Comparison of ENCODE assay signal across 16 cellular contexts in the genomic region with DNA sequence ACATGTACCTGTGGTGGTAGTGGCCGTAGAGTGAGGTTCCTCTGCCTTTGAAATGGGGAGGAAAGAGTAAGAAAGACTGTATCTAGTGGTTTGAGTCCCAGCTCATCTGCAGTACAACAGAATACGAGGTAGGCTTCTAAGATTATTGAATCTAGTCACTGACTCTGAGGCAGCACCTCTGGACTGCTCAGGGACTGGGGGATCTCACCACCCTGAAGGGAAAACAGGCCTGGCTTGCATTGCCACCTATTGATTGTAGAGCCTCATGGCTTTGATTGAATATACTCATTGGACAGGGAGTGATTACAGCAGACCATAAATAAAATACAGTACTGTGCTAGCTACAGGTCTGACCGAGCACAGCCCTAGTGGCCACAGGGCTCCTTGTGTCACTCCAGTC. TPM values are rescaled to one million over a fixed set of nuclear protein-coding genes. Genes with fewer than 3 reads are reported as not detected.
DNase-seq lines count a peak whose midpoint lies in the region; ATAC-seq and TF ChIP-seq lines count a peak whose summit lies in the region.
"Had no signal": no experiment of that assay in that cellular context is flagged by ENCODE, and none has a peak within 500 bp of the region (broad histone marks: within the 10 kb centered on the region; RNA-seq: fewer than 3 reads in every experiment).

No MANE protein-coding gene starts in this region.

- H3K36me3 Mint-ChIP-seq in activated CD8-positive, alpha-beta T cell treated with anti-CD3 and anti-CD28 coated beads for 36 hours (ENCODE audit: low read depth): peaks cover 54% of the 10 kb centered on the region
- H3K36me3 Mint-ChIP-seq in activated CD8-positive, alpha-beta T cell treated with anti-CD3 and anti-CD28 coated beads, Interleukin-2, amount 10 ng/mL, durations not matched to agents 7 days and 5 days (ENCODE audit: low read depth): peaks cover 68% of the 10 kb centered on the region
- peaks cover 43% of the 10 kb centered on the region for H3K36me3 Mint-ChIP-seq in CD8-positive, alpha-beta T cell
- peaks cover 5 to 18% (median 17%) of the 10 kb centered on the region in 3 donors for H3K36me3 Mint-ChIP-seq in naive thymus-derived CD8-positive, alpha-beta T cell

- no peak for TF ChIP-seq EP300 in stomach (IDR thresholded peaks at IDR 0.05)

- H3K9me3 ChIP-seq in CD8-positive, alpha-beta T cell (ENCODE audit: low read length): peaks cover 3% of the 10 kb centered on the region
- no peaks in the 10 kb centered on the region for H3K9me3 ChIP-seq in OCI-LY3 (ENCODE audit: insufficient read depth, low read length)
- peaks cover 0 to 5% (median 0%) of the 10 kb centered on the region in 4 donors for H3K9me3 ChIP-seq in stomach

- no peak overlapping the region for H2AFZ ChIP-seq in OCI-LY3 (ENCODE audit: low read depth, low read length)

- CTCF ChIA-PET in activated CD8-positive, alpha-beta T cell treated with anti-CD3 and anti-CD28 coated beads for 36 hours (lab: Charles Lee): no interaction called here
- CTCF ChIA-PET in activated CD8-positive, alpha-beta T cell treated with anti-CD3 and anti-CD28 coated beads, Interleukin-2, amount 10 ng/mL, durations not matched to agents 7 days and 5 days (lab: Charles Lee): no interaction called here
- CTCF ChIA-PET in CD8-positive, alpha-beta T cell (lab: Charles Lee): no interaction called here

- 53 to 79% (median 63%) methylated on average over 3 of the region's 3 CpGs for WGBS in stomach, 5 donors

- H4K20me1 ChIP-seq in OCI-LY3 (ENCODE audit: insufficient read depth, low read length): no peaks in the 10 kb centered on the region
- H4K20me1 ChIP-seq: BLaER1 had no signal

- H3K4me1 ChIP-seq in CD8-positive, alpha-beta T cell (ENCODE audit: insufficient read depth, low read length): no peaks in the 10 kb centered on the region
- no peaks in the 10 kb centered on the region for H3K4me1 ChIP-seq in OCI-LY3 (ENCODE audit: low read length)
- H3K4me1 ChIP-seq in stomach: no peaks in the 10 kb centered on the region
- H3K4me1 ChIP-seq: BLaER1 had no signal

- TF ChIP-seq CTCF in activated CD8-positive, alpha-beta T cell treated with anti-CD3 and anti-CD28 coated beads for 36 hours (IDR thresholded peaks at IDR 0.05): no peak
- no peak for TF ChIP-seq CTCF in CD8-positive, alpha-beta T cell (IDR thresholded peaks at IDR 0.05)
- TF ChIP-seq CTCF in OCI-LY3 (IDR thresholded peaks at IDR 0.05; ENCODE audit: low read depth, low read length) (peak; percentile 19; the same call in 1 of the 2 replicates), stomach (IDR thresholded peaks at IDR 0.05) (no peak)

- H3K36me3 ChIP-seq in CD8-positive, alpha-beta T cell (ENCODE audit: insufficient read depth, low read length): peaks cover 3% of the 10 kb centered on the region
- no peaks in the 10 kb centered on the region for H3K36me3 ChIP-seq in OCI-LY3 (replicated peaks; ENCODE audit: low read depth, low read length)
- H3K36me3 ChIP-seq in stomach: no peaks in the 10 kb centered on the region
- H3K36me3 ChIP-seq: BLaER1 had no signal

- H3K9me3 Mint-ChIP-seq in activated CD8-positive, alpha-beta T cell treated with anti-CD3 and anti-CD28 coated beads for 36 hours: peaks cover 22% of the 10 kb centered on the region
- H3K9me3 Mint-ChIP-seq in activated CD8-positive, alpha-beta T cell treated with anti-CD3 and anti-CD28 coated beads, Interleukin-2, amount 10 ng/mL, durations not matched to agents 7 days and 5 days (ENCODE audit: insufficient read depth): peaks cover 31% of the 10 kb centered on the region
- H3K9me3 Mint-ChIP-seq in CD8-positive, alpha-beta T cell: peaks cover 5% of the 10 kb centered on the region
- H3K9me3 Mint-ChIP-seq in naive thymus-derived CD8-positive, alpha-beta T cell: peaks cover 0 to 31% (median 9%) of the 10 kb centered on the region in 9 donors

- H3K4me1 Mint-ChIP-seq in activated CD8-positive, alpha-beta T cell treated with anti-CD3 and anti-CD28 coated beads for 36 hours (ENCODE audit: low read depth): peaks cover 22% of the 10 kb centered on the region
- H3K4me1 Mint-ChIP-seq in activated CD8-positive, alpha-beta T cell treated with anti-CD3 and anti-CD28 coated beads, Interleukin-2, amount 10 ng/mL, durations not matched to agents 7 days and 5 days (ENCODE audit: low read depth): peaks cover 6% of the 10 kb centered on the region
- peaks cover 18% of the 10 kb centered on the region for H3K4me1 Mint-ChIP-seq in CD8-positive, alpha-beta T cell (ENCODE audit: low read depth)
- H3K4me1 Mint-ChIP-seq in naive thymus-derived CD8-positive, alpha-beta T cell: peaks cover 6 to 12% (median 9%) of the 10 kb centered on the region in 4 donors
- H3K4me1 Mint-ChIP-seq: H9 had no signal

- peak; percentile 47 for ATAC-seq in activated CD8-positive, alpha-beta T cell treated with anti-CD3 and anti-CD28 coated beads for 36 hours
- ATAC-seq in activated CD8-positive, alpha-beta T cell treated with anti-CD3 and anti-CD28 coated beads, Interleukin-2, amount 10 ng/mL, durations not matched to agents 7 days and 5 days: no peak
- peak; percentile 31 for ATAC-seq in CD8-positive, alpha-beta T cell
- peak; percentile 53 to 86 for ATAC-seq in naive thymus-derived CD8-positive, alpha-beta T cell
- ATAC-seq: GM12878 had no signal

- intact Hi-C loops in activated CD8-positive, alpha-beta T cell treated with anti-CD3 and anti-CD28 coated beads for 36 hours (cut with micrococcal nuclease): no loop called here
- intact Hi-C loops in CD8-positive, alpha-beta T cell (cut with DNase I, micrococcal nuclease): no loop called here
- intact Hi-C loops in stomach (cut with DNase I; ENCODE audit: low total_unique reads): no loop called here

- POLR2A ChIA-PET in activated CD8-positive, alpha-beta T cell treated with anti-CD3 and anti-CD28 coated beads for 36 hours (lab: Charles Lee): interaction anchor here (0.5 kb wide), 1 partner anchor 634 kb away, joined by 3 read pairs; no protein-coding TSS in a partner anchor
- POLR2A ChIA-PET in activated CD8-positive, alpha-beta T cell treated with anti-CD3 and anti-CD28 coated beads, Interleukin-2, amount 10 ng/mL, durations not matched to agents 7 days and 5 days (lab: Charles Lee): no interaction called here
- POLR2A ChIA-PET in CD8-positive, alpha-beta T cell (lab: Charles Lee): interaction anchor here (1.5 kb wide), 1 partner anchor 37 kb away, joined by 4 read pairs; no protein-coding TSS in a partner anchor
- POLR2A ChIA-PET in naive thymus-derived CD8-positive, alpha-beta T cell (lab: Charles Lee): no interaction called here

- H3K79me2 ChIP-seq in OCI-LY3 (ENCODE audit: low read length): no peaks in the 10 kb centered on the region

- peak; percentile 8 for DNase-seq in activated CD8-positive, alpha-beta T cell treated with anti-CD3 and anti-CD28 coated beads for 36 hours
- DNase-seq in activated CD8-positive, alpha-beta T cell treated with anti-CD3 and anti-CD28 coated beads, Interleukin-2, amount 10 ng/mL, durations not matched to agents 7 days and 5 days: no peak
- peak in 1 of 7 experiments; percentile 22 for DNase-seq in CD8-positive, alpha-beta T cell
- DNase-seq in naive thymus-derived CD8-positive, alpha-beta T cell: peak in 7 of 10 donors; percentile 2 to 55 (median 15)
- DNase-seq in stomach: no peak
- no peak for DNase-seq in superior temporal gyrus (ENCODE audit: extremely low spot score)
- DNase-seq: 8988T, AML-193, Calu3, DMS 273 treated with DMSO at 0.1 percent for 48 hours, GOT3, H9 had no signal

- no peak overlapping the region for H3K27ac ChIP-seq in CD8-positive, alpha-beta T cell (ENCODE audit: low read depth, low read length)
- H3K27ac ChIP-seq in OCI-LY3 (ENCODE audit: low read length) (no peak overlapping the region), stomach (no peak overlapping the region)
- H3K27ac ChIP-seq: BLaER1 had no signal

- no peak overlapping the region for H3K9ac ChIP-seq in OCI-LY3 (ENCODE audit: low read length)
- H3K9ac ChIP-seq: BLaER1 had no signal

- TF ChIP-seq POLR2A in stomach (IDR thresholded peaks at IDR 0.05): no peak

- no peak overlapping the region for H3K4me2 ChIP-seq in OCI-LY3 (ENCODE audit: low read length)
- H3K4me2 ChIP-seq: BLaER1 had no signal

- no peak overlapping the region for H3K4me3 Mint-ChIP-seq in activated CD8-positive, alpha-beta T cell treated with anti-CD3 and anti-CD28 coated beads for 36 hours
- H3K4me3 Mint-ChIP-seq in activated CD8-positive, alpha-beta T cell treated with anti-CD3 and anti-CD28 coated beads, Interleukin-2, amount 10 ng/mL, durations not matched to agents 7 days and 5 days: no peak overlapping the region
- H3K4me3 Mint-ChIP-seq in CD8-positive, alpha-beta T cell: no peak overlapping the region
- H3K4me3 Mint-ChIP-seq in naive thymus-derived CD8-positive, alpha-beta T cell: peak overlapping the region in 1 of 10 donors; percentile 1
- H3K4me3 Mint-ChIP-seq: H9 had no signal

- H3K27me3 Mint-ChIP-seq in activated CD8-positive, alpha-beta T cell treated with anti-CD3 and anti-CD28 coated beads for 36 hours: no peaks in the 10 kb centered on the region
- H3K27me3 Mint-ChIP-seq in activated CD8-positive, alpha-beta T cell treated with anti-CD3 and anti-CD28 coated beads, Interleukin-2, amount 10 ng/mL, durations not matched to agents 7 days and 5 days (ENCODE audit: low read depth): no peaks in the 10 kb centered on the region
- H3K27me3 Mint-ChIP-seq in CD8-positive, alpha-beta T cell (ENCODE audit: low read depth): no peaks in the 10 kb centered on the region
- no peaks in the 10 kb centered on the region for H3K27me3 Mint-ChIP-seq in naive thymus-derived CD8-positive, alpha-beta T cell

- no peaks in the 10 kb centered on the region for H3K27me3 ChIP-seq in CD8-positive, alpha-beta T cell (ENCODE audit: insufficient read depth, low read length)
- H3K27me3 ChIP-seq in OCI-LY3 (ENCODE audit: low read depth, low read length): no peaks in the 10 kb centered on the region
- H3K27me3 ChIP-seq in stomach: peaks cover 0 to 5% (median 0%) of the 10 kb centered on the region in 3 donors

- no peak overlapping the region for H3K4me3 ChIP-seq in CD8-positive, alpha-beta T cell (ENCODE audit: low read depth, low read length)
- H3K4me3 ChIP-seq in OCI-LY3 (ENCODE audit: low read length) (no peak overlapping the region), stomach (no peak overlapping the region)
- H3K4me3 ChIP-seq: BLaER1, GM12878 had no signal

- H3K27ac Mint-ChIP-seq in activated CD8-positive, alpha-beta T cell treated with anti-CD3 and anti-CD28 coated beads for 36 hours: peak overlapping the region; percentile 25
- H3K27ac Mint-ChIP-seq in activated CD8-positive, alpha-beta T cell treated with anti-CD3 and anti-CD28 coated beads, Interleukin-2, amount 10 ng/mL, durations not matched to agents 7 days and 5 days: no peak overlapping the region
- peak overlapping the region; percentile 22 for H3K27ac Mint-ChIP-seq in CD8-positive, alpha-beta T cell
- H3K27ac Mint-ChIP-seq in naive thymus-derived CD8-positive, alpha-beta T cell: peak overlapping the region in 8 of 10 donors; percentile 37 to 79 (median 60)
- H3K27ac Mint-ChIP-seq: H9 had no signal

RNA-seq across cellular contexts. Expression of a gene that starts 50.5 kb away (rescaled TPM):
- total RNA-seq in activated CD8-positive, alpha-beta T cell treated with anti-CD3 and anti-CD28 coated beads for 36 hours: 10 to 100 TPM; 23.4 to 23.9 TPM
- 10 to 100 TPM; 19.8 to 20.0 TPM for total RNA-seq in activated CD8-positive, alpha-beta T cell treated with anti-CD3 and anti-CD28 coated beads, Interleukin-2, amount 10 ng/mL, durations not matched to agents 7 days and 5 days
- 10 to 100 TPM; 34.9 to 36.5 TPM for total RNA-seq in CD8-positive, alpha-beta T cell
- 10 to 100 TPM; 43.0 to 47.8 TPM for total RNA-seq in naive thymus-derived CD8-positive, alpha-beta T cell
- 1 to 10 TPM; 5.1 to 8.8 (median 5.5) TPM for polyA plus RNA-seq in naive thymus-derived CD8-positive, alpha-beta T cell
- 1 to 10 TPM in 2 of 5 donors, under 1 TPM in 1, not detected in 2; under 0.01 to 9.6 (median 4.6) TPM for total RNA-seq in stomach
- under 1 TPM in 2 of 3 donors, not detected in 1; 0.13 to 0.76 TPM for polyA plus RNA-seq in stomach
- total RNA-seq: Calu3, G401, H9 had no signal

Comparison
In these comparisons a context has a peak if more than half of its experiments do, and no peak if none do; other contexts are left out.
1. DNase-seq: peak in activated CD8-positive, alpha-beta T cell treated with anti-CD3 and anti-CD28 coated beads for 36 hours (single experiment) and naive thymus-derived CD8-positive, alpha-beta T cell (7 of 10); none in activated CD8-positive, alpha-beta T cell treated with anti-CD3 and anti-CD28 coated beads, Interleukin-2, amount 10 ng/mL, durations not matched to agents 7 days and 5 days (single experiment), stomach (single experiment) and superior temporal gyrus (single experiment).
2. POLR2A ChIA-PET loops: an anchor here in activated CD8-positive, alpha-beta T cell treated with anti-CD3 and anti-CD28 coated beads for 36 hours (0.5 kb wide) and CD8-positive, alpha-beta T cell (1.5 kb wide); none called in activated CD8-positive, alpha-beta T cell treated with anti-CD3 and anti-CD28 coated beads, Interleukin-2, amount 10 ng/mL, durations not matched to agents 7 days and 5 days and naive thymus-derived CD8-positive, alpha-beta T cell.